Comparison of ENCODE assay signal across 1 cellular context in genomic region chr5:160008877-160009590, GRCh38.
A peak's percentile ranks its signal among the peaks of the same experiment; 100 is the strongest.
TF ChIP-seq lines count a peak whose summit lies in the region.

Gene TTC1 (plus strand): TSS chr5:160009139. CDS start chr5:160010529, 1,390 bp downstream.

TF ChIP-seq in HepG2, 621 proteins besides CTCF, POLR2A, EP300 and RAD21 (continued from another document and continues in another):
- TF ChIP-seq ZNF740 (CRISPR knock-in tag; IDR thresholded peaks at IDR 0.05) (no peak), TFAP4 (IDR thresholded peaks at IDR 0.05; ENCODE audit: borderline replicate concordance, low read depth) (no peak), NFIB (CRISPR knock-in tag; IDR thresholded peaks at IDR 0.05; ENCODE audit: borderline replicate concordance) (no peak), ZNF274 (CRISPR knock-in tag; IDR thresholded peaks at IDR 0.05) (no peak), ZNF839 (CRISPR knock-in tag; IDR thresholded peaks at IDR 0.05; ENCODE audit: borderline replicate concordance) (no peak), PAX8 (CRISPR knock-in tag; IDR thresholded peaks at IDR 0.05; ENCODE audit: borderline replicate concordance) (no peak), RORA (CRISPR knock-in tag; IDR thresholded peaks at IDR 0.05) (no peak), ZNF317 (CRISPR knock-in tag; IDR thresholded peaks at IDR 0.05) (no peak), CENPX (CRISPR knock-in tag; IDR thresholded peaks at IDR 0.05) (no peak), LBX2 (CRISPR knock-in tag; IDR thresholded peaks at IDR 0.05; ENCODE audit: borderline replicate concordance) (no peak), ZNF639 (CRISPR knock-in tag; conservative IDR thresholded peaks at IDR 0.05) (0 out of 2 replicates have a peak, but pooled peaks have one; percentile 24), ESRRA (CRISPR knock-in tag; IDR thresholded peaks at IDR 0.05; ENCODE audit: low read depth) (no peak), MIER3 (CRISPR knock-in tag; IDR thresholded peaks at IDR 0.05; ENCODE audit: borderline replicate concordance) (peak; percentile 77; the same call in 1 of the 2 replicates), GTF3A (CRISPR knock-in tag; conservative IDR thresholded peaks at IDR 0.05) (no peak), SOX6 (IDR thresholded peaks at IDR 0.05) (no peak), SOX6 (CRISPR knock-in tag; IDR thresholded peaks at IDR 0.05) (no peak), ZMAT5 (CRISPR knock-in tag; IDR thresholded peaks at IDR 0.05; ENCODE audit: borderline replicate concordance, low read depth) (no peak), ZMYM4 (CRISPR knock-in tag; IDR thresholded peaks at IDR 0.05) (peak; percentile 91), SCMH1 (CRISPR knock-in tag; IDR thresholded peaks at IDR 0.05; ENCODE audit: borderline replicate concordance) (no peak), ATF6 (CRISPR knock-in tag; conservative IDR thresholded peaks at IDR 0.05) (no peak), CCDC6 (CRISPR knock-in tag; IDR thresholded peaks at IDR 0.05) (0 out of 2 replicates have a peak, but pooled peaks have one; percentile 37), E2F2 (CRISPR knock-in tag; IDR thresholded peaks at IDR 0.05; ENCODE audit: borderline replicate concordance) (peak; percentile 50; the same call in 1 of the 2 replicates), DRAP1 (CRISPR knock-in tag; IDR thresholded peaks at IDR 0.05) (peak; percentile 78), HNF4G (IDR thresholded peaks at IDR 0.05; ENCODE audit: borderline replicate concordance, low read depth, low read length) (no peak), HNF4G (CRISPR knock-in tag; IDR thresholded peaks at IDR 0.05; ENCODE audit: borderline replicate concordance, low read depth) (no peak), FOXA3 (CRISPR knock-in tag; IDR thresholded peaks at IDR 0.05) (peak; percentile 59), ZNF768 (CRISPR knock-in tag; IDR thresholded peaks at IDR 0.05) (no peak), HDAC1 (CRISPR knock-in tag; IDR thresholded peaks at IDR 0.05) (peak; percentile 79), ZNF337 (CRISPR knock-in tag; IDR thresholded peaks at IDR 0.05; ENCODE audit: borderline replicate concordance, low read depth) (no peak), ZBTB10 (CRISPR knock-in tag; IDR thresholded peaks at IDR 0.05; ENCODE audit: borderline replicate concordance) (no peak), MYC (CRISPR knock-in tag; IDR thresholded peaks at IDR 0.05; ENCODE audit: borderline replicate concordance) (no peak), ATF7 (IDR thresholded peaks at IDR 0.05) (peak; percentile 100), ATF7 (CRISPR knock-in tag; IDR thresholded peaks at IDR 0.05) (peak; percentile 93), HMG20A (CRISPR knock-in tag; IDR thresholded peaks at IDR 0.05; ENCODE audit: borderline replicate concordance) (no peak), NFKBIZ (CRISPR knock-in tag; IDR thresholded peaks at IDR 0.05) (no peak), ZNF451 (CRISPR knock-in tag; IDR thresholded peaks at IDR 0.05) (no peak), TEAD3 (CRISPR knock-in tag; optimal IDR thresholded peaks at IDR 0.05; ENCODE audit: borderline replicate concordance) (peak; percentile 65), POLR2AphosphoS2 (IDR thresholded peaks at IDR 0.05; ENCODE audit: low read depth, low read length) (no peak), DMAP1 (CRISPR knock-in tag; IDR thresholded peaks at IDR 0.05) (no peak), ZNF383 (CRISPR knock-in tag; IDR thresholded peaks at IDR 0.05; ENCODE audit: borderline replicate concordance) (no peak), MNT (IDR thresholded peaks at IDR 0.05) (no peak), ZKSCAN8 (CRISPR knock-in tag; IDR thresholded peaks at IDR 0.05; ENCODE audit: borderline replicate concordance) (peak; percentile 47; the same call in 1 of the 2 replicates), ZNF343 (CRISPR knock-in tag; IDR thresholded peaks at IDR 0.05) (no peak), AGO1 (IDR thresholded peaks at IDR 0.05; ENCODE audit: low read depth, low read length, poor library complexity, severe bottlenecking) (no peak), FIP1L1 (IDR thresholded peaks at IDR 0.05; ENCODE audit: borderline replicate concordance, insufficient read depth, low read depth, low read length) (no peak), KIAA2018 (CRISPR knock-in tag; IDR thresholded peaks at IDR 0.05; ENCODE audit: borderline replicate concordance) (no peak)
